Comparison of ENCODE assay signal across 1 cellular context in genomic region chr10:3095373-3096139, GRCh38.
A peak's percentile ranks its signal among the peaks of the same experiment; 100 is the strongest.
TF ChIP-seq lines count a peak whose summit lies in the region.

No MANE protein-coding gene starts in this region.

TF ChIP-seq in HepG2, 621 proteins besides CTCF, POLR2A, EP300 and RAD21 (continued from another document):
- TF ChIP-seq BHLHE40 (IDR thresholded peaks at IDR 0.05; ENCODE audit: low read length) (no peak), HMGXB3 (CRISPR knock-in tag; IDR thresholded peaks at IDR 0.05; ENCODE audit: borderline replicate concordance) (no peak), ZNF816 (CRISPR knock-in tag; IDR thresholded peaks at IDR 0.05; ENCODE audit: borderline replicate concordance) (no peak), ZNF274 (CRISPR knock-in tag; IDR thresholded peaks at IDR 0.05) (no peak), ZFP62 (CRISPR knock-in tag; IDR thresholded peaks at IDR 0.05) (no peak), ZNF451 (CRISPR knock-in tag; IDR thresholded peaks at IDR 0.05) (no peak), ZNF225 (CRISPR knock-in tag; IDR thresholded peaks at IDR 0.05) (no peak), ATF4 (CRISPR knock-in tag; IDR thresholded peaks at IDR 0.05) (no peak), HNF4G (IDR thresholded peaks at IDR 0.05; ENCODE audit: borderline replicate concordance, low read depth, low read length) (peak; percentile 17; the same call in 1 of the 2 replicates), HNF4G (CRISPR knock-in tag; IDR thresholded peaks at IDR 0.05; ENCODE audit: borderline replicate concordance, low read depth) (no peak), ZNF562 (CRISPR knock-in tag; IDR thresholded peaks at IDR 0.05; ENCODE audit: borderline replicate concordance) (no peak), YEATS2 (CRISPR knock-in tag; IDR thresholded peaks at IDR 0.05; ENCODE audit: borderline replicate concordance) (no peak), NRL (CRISPR knock-in tag; IDR thresholded peaks at IDR 0.05; ENCODE audit: borderline replicate concordance) (no peak), FOXK2 (IDR thresholded peaks at IDR 0.05) (no peak), ZNF34 (CRISPR knock-in tag; IDR thresholded peaks at IDR 0.05; ENCODE audit: borderline replicate concordance) (no peak), ZNF549 (CRISPR knock-in tag; IDR thresholded peaks at IDR 0.05) (no peak), ISX (CRISPR knock-in tag; conservative IDR thresholded peaks at IDR 0.05) (no peak), ZNF740 (CRISPR knock-in tag; IDR thresholded peaks at IDR 0.05) (no peak), ZNF577 (CRISPR knock-in tag; IDR thresholded peaks at IDR 0.05; ENCODE audit: borderline replicate concordance, low read depth) (no peak), REL (CRISPR knock-in tag; conservative IDR thresholded peaks at IDR 0.05) (no peak), NR2F1 (CRISPR knock-in tag; IDR thresholded peaks at IDR 0.05) (peak in 1 of 2 experiments; percentile 81; a peak in 2 of 4 replicates), BRCA1 (CRISPR knock-in tag; IDR thresholded peaks at IDR 0.05) (no peak), ZNF75D (CRISPR knock-in tag; IDR thresholded peaks at IDR 0.05; ENCODE audit: borderline replicate concordance) (no peak), MNT (IDR thresholded peaks at IDR 0.05) (no peak), ZSCAN22 (CRISPR knock-in tag; IDR thresholded peaks at IDR 0.05) (no peak)
